8 cellular contexts compared by ENCODE assay signal in genomic region chr1:6700853-6701436, GRCh38. TPM values are rescaled to one million over a fixed set of nuclear protein-coding genes. Genes with fewer than 3 reads are reported as not detected.
DNase-seq lines count a peak whose midpoint lies in the region; ATAC-seq and TF ChIP-seq lines count a peak whose summit lies in the region.

No MANE protein-coding gene starts in this region.

- H3K27ac ChIP-seq in 22Rv1, result peak overlapping the region; percentile 69
- H3K27ac ChIP-seq in iPS DF 6.9 (ENCODE audit: low read length), result no peak overlapping the region

- H3K4me3 Mint-ChIP-seq in activated T-cell treated with anti-CD3 and anti-CD28 coated beads, Interleukin-2, amount 50 U/mL, for 4 hours, result peak overlapping the region; percentile 90
- peak overlapping the region; percentile 88 to 91 for H3K4me3 Mint-ChIP-seq in stimulated activated naive B cell treated with anti-CD40 and anti-IgM and Interleukin-4, amounts not matched to agents 10 μg/mL and 1 μg/mL and 100 μg/mL, for 72 hours

- H3K36me3 ChIP-seq in H7 (replicated peaks; ENCODE audit: control insufficient read depth, insufficient read depth, low read length) (no peaks in the 10 kb centered on the region; the same call in 1 of the 2 replicates), iPS DF 6.9 (ENCODE audit: control insufficient read depth, insufficient read depth, low read length) (peaks cover 5% of the 10 kb centered on the region; the same call in 1 of the 2 replicates)

- H3K9me3 Mint-ChIP-seq in activated T-cell treated with anti-CD3 and anti-CD28 coated beads, Interleukin-2, amount 50 U/mL, for 4 hours, result no peaks in the 10 kb centered on the region
- H3K9me3 Mint-ChIP-seq in stimulated activated naive B cell treated with anti-CD40 and anti-IgM and Interleukin-4, amounts not matched to agents 10 μg/mL and 1 μg/mL and 100 μg/mL, for 72 hours, result no peaks in the 10 kb centered on the region

- WGBS in iPS DF 6.9 (ENCODE audit: insufficient coverage, insufficient read length), result no CpG with 5 or more reads among the region's 24 CpGs

- peak in 1 of 2 donors; percentile 24 for ATAC-seq in activated T-cell treated with anti-CD3 and anti-CD28 coated beads, Interleukin-2, amount 50 U/mL, for 4 hours
- ATAC-seq in stimulated activated naive B cell treated with anti-CD40 and anti-IgM and Interleukin-4, amounts not matched to agents 10 μg/mL and 1 μg/mL and 100 μg/mL, for 72 hours (replicated peaks), result no peak
- no peak for ATAC-seq in GM18909 (IDR thresholded peaks at IDR 0.05; ENCODE audit: poor library complexity, unreplicated experiment)
- ATAC-seq in HG03442 (IDR thresholded peaks at IDR 0.05; ENCODE audit: unreplicated experiment), result no peak

- H3K4me1 Mint-ChIP-seq in activated T-cell treated with anti-CD3 and anti-CD28 coated beads, Interleukin-2, amount 50 U/mL, for 4 hours (ENCODE audit: low read depth), result peaks cover 21% of the 10 kb centered on the region
- H3K4me1 Mint-ChIP-seq in stimulated activated naive B cell treated with anti-CD40 and anti-IgM and Interleukin-4, amounts not matched to agents 10 μg/mL and 1 μg/mL and 100 μg/mL, for 72 hours, result peaks cover 22 to 48% of the 10 kb centered on the region in 2 donors

- DNase-seq in H7 (peak; percentile 34), iPS DF 6.9 (ENCODE audit: low read depth, low spot score) (no peak), SHP77 treated with DMSO at 0.1 percent for 48 hours (lab: John Stamatoyannopoulos, UW) (no peak)
- no peak for DNase-seq in activated T-cell treated with anti-CD3 and anti-CD28 coated beads, Interleukin-2, amount 50 U/mL, for 4 hours
- no peak for DNase-seq in stimulated activated naive B cell treated with anti-CD40 and anti-IgM and Interleukin-4, amounts not matched to agents 10 μg/mL and 1 μg/mL and 100 μg/mL, for 72 hours

- peak overlapping the region; percentile 96 for H3K27ac Mint-ChIP-seq in stimulated activated naive B cell treated with anti-CD40 and anti-IgM and Interleukin-4, amounts not matched to agents 10 μg/mL and 1 μg/mL and 100 μg/mL, for 72 hours

- no peaks in the 10 kb centered on the region for H3K9me3 ChIP-seq in iPS DF 6.9 (ENCODE audit: control insufficient read depth, insufficient read depth, low read length)

- H3K27me3 ChIP-seq in H7 (ENCODE audit: control insufficient read depth, insufficient read depth, low read length), result no peaks in the 10 kb centered on the region
- no peaks in the 10 kb centered on the region for H3K27me3 ChIP-seq in iPS DF 6.9 (ENCODE audit: control insufficient read depth, insufficient read depth, low read length)

- H3K36me3 Mint-ChIP-seq in activated T-cell treated with anti-CD3 and anti-CD28 coated beads, Interleukin-2, amount 50 U/mL, for 4 hours (ENCODE audit: insufficient read depth), result no peaks in the 10 kb centered on the region
- H3K36me3 Mint-ChIP-seq in stimulated activated naive B cell treated with anti-CD40 and anti-IgM and Interleukin-4, amounts not matched to agents 10 μg/mL and 1 μg/mL and 100 μg/mL, for 72 hours, result peaks cover 5 to 13% of the 10 kb centered on the region in 2 donors

- H3K27me3 Mint-ChIP-seq in activated T-cell treated with anti-CD3 and anti-CD28 coated beads, Interleukin-2, amount 50 U/mL, for 4 hours (ENCODE audit: low read depth), result no peaks in the 10 kb centered on the region
- no peaks in the 10 kb centered on the region for H3K27me3 Mint-ChIP-seq in stimulated activated naive B cell treated with anti-CD40 and anti-IgM and Interleukin-4, amounts not matched to agents 10 μg/mL and 1 μg/mL and 100 μg/mL, for 72 hours

- 0 out of 2 replicates have a peak, but pooled peaks cover 2% of the 10 kb centered on the region for H3K4me1 ChIP-seq in iPS DF 6.9 (ENCODE audit: control insufficient read depth, insufficient read depth, low read length)

- peak overlapping the region; percentile 99 for H3K4me3 ChIP-seq in H7 (ENCODE audit: insufficient read depth, low read depth, low read length)
- H3K4me3 ChIP-seq in iPS DF 6.9 (ENCODE audit: low read length), result peak overlapping the region; percentile 95

- no peak for TF ChIP-seq CTCF in 22Rv1 (IDR thresholded peaks at IDR 0.05)

RNA-seq across cellular contexts. Expression of gene DNAJC11, which starts 0.7 kb away (rescaled TPM):
- 75.8 and 79.9 TPM in 2 replicates for total RNA-seq in H7 (2014; rRNA removed; shearing (Covaris generic))
- 10 to 100 TPM; 84.7 to 99.7 (median 92.8) TPM for total RNA-seq in activated T-cell treated with anti-CD3 and anti-CD28 coated beads, Interleukin-2, amount 50 U/mL, for 4 hours
